ENCODE assay signal across 8 cellular contexts in the genomic region with DNA sequence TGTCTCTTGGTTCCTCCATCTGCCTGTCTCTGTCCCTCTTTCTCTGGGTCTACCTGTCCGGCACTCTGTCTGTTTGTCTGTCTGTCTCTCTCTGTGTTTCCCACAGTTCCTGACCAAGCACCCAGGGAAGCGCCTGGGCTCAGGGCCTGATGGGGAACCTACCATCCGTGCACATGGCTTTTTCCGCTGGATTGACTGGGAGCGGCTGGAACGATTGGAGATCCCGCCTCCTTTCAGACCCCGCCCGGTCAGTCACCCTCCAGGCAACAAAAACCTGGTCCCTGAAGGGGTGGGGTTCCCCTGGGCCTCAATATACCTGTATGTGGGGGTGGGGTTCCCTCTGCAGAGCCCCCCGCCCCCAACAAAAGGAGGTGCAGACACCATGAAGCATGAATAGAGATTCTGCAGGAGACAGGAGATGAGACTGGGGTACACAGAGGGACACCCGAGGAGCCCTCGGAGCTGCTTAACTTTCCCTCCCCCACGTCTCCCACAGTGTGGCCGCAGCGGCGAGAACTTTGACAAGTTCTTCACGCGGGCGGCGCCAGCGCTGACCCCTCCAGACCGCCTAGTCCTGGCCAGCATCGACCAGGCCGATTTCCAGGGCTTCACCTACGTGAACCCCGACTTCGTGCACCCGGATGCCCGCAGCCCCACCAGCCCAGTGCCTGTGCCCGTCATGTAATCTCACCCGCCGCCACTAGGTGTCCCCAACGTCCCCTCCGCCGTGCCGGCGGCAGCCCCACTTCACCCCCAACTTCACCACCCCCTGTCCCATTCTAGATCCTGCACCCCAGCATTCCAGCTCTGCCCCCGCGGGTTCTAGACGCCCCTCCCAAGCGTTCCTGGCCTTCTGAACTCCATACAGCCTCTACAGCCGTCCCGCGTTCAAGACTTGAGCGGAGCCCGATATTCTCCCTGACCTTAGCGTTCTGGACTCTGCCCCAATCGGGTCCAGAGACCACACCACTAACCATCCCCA. TPM values are rescaled to one million over a fixed set of nuclear protein-coding genes. Genes with fewer than 3 reads are reported as not detected.
DNase-seq lines count a peak whose midpoint lies in the region; ATAC-seq, FAIRE-seq and TF ChIP-seq lines count a peak whose summit lies in the region.

No MANE protein-coding gene starts in this region.

- peaks cover 9% of the 10 kb centered on the region for H3K4me1 Mint-ChIP-seq in astrocyte (ENCODE audit: low read depth, unreplicated experiment)

- no peaks in the 10 kb centered on the region for H3K36me3 Mint-ChIP-seq in astrocyte (ENCODE audit: low read depth, unreplicated experiment)

- no peak for ATAC-seq in HG03045 (IDR thresholded peaks at IDR 0.05; ENCODE audit: unreplicated experiment)

- no peak overlapping the region for H3K27ac Mint-ChIP-seq in astrocyte (ENCODE audit: unreplicated experiment)

- FAIRE-seq in astrocyte (lab: Jason Lieb, UNC) = no peak

- H3K36me3 ChIP-seq in astrocyte (ENCODE audit: insufficient read depth, low read length) = no peaks in the 10 kb centered on the region
- no peaks in the 10 kb centered on the region for H3K36me3 ChIP-seq in iPS-18a (ENCODE audit: control insufficient read depth, low read depth, low read length)

- H3K4me3 Mint-ChIP-seq in astrocyte (ENCODE audit: unreplicated experiment) = peak overlapping the region; percentile 57

- DNase-seq in GM19238 (ENCODE audit: insufficient read length, low spot score) (peak; percentile 76), T-helper 1 cell (peak; percentile 29 to 67 (median 47)), astrocyte (ENCODE audit: low read depth) (no peak), SHP77 treated with DMSO at 0.1 percent for 48 hours (lab: John Stamatoyannopoulos, UW) (no peak), NCI-H510A (lab: John Stamatoyannopoulos, UW) (no peak)
- peak; percentile 57 for DNase-seq in stimulated activated CD4-positive, alpha-beta T cell treated with anti-CD3 and anti-CD28 coated beads, Interleukin-1b, Interleukin-23, amount 100 ng/mL, for 48 hours

- no peak overlapping the region for H3K27ac ChIP-seq in astrocyte (ENCODE audit: low read depth, low read length)
- H3K27ac ChIP-seq in iPS-18a (ENCODE audit: low read length) = no peak overlapping the region

- peak overlapping the region; percentile 28 for H2AFZ ChIP-seq in astrocyte (ENCODE audit: low read depth, low read length)

- H3K79me2 ChIP-seq in astrocyte (ENCODE audit: insufficient read depth, low read length) = no peaks in the 10 kb centered on the region

- H3K9me3 ChIP-seq in astrocyte (ENCODE audit: insufficient read depth, low read depth, low read length) = no peaks in the 10 kb centered on the region
- H3K9me3 ChIP-seq in iPS-18a (ENCODE audit: control insufficient read depth, low read depth, low read length) = no peaks in the 10 kb centered on the region

- no peaks in the 10 kb centered on the region for H4K20me1 ChIP-seq in astrocyte (ENCODE audit: insufficient read depth, low read length)

- peaks cover 3% of the 10 kb centered on the region for H3K9me3 Mint-ChIP-seq in astrocyte (ENCODE audit: unreplicated experiment)

- H3K4me1 ChIP-seq in astrocyte (ENCODE audit: insufficient read depth, low read length) = peaks cover 2% of the 10 kb centered on the region
- H3K4me1 ChIP-seq in iPS-18a (ENCODE audit: control insufficient read depth, low read depth, low read length) = peaks cover 8% of the 10 kb centered on the region

- H3K9ac ChIP-seq in astrocyte (ENCODE audit: low read length) = no peak overlapping the region
- H3K9ac ChIP-seq in iPS-18a (ENCODE audit: low read length) = no peak overlapping the region

- peaks cover 72% of the 10 kb centered on the region for H3K27me3 Mint-ChIP-seq in astrocyte (ENCODE audit: low read depth, unreplicated experiment)

- peak overlapping the region; percentile 72 for H3K4me2 ChIP-seq in astrocyte (ENCODE audit: low read length)

- peak; percentile 58 for TF ChIP-seq CTCF in astrocyte (IDR thresholded peaks at IDR 0.05; ENCODE audit: insufficient read depth, low read depth, low read length)

- H3K27me3 ChIP-seq in astrocyte (ENCODE audit: insufficient read depth, low read length) (peaks cover 41% of the 10 kb centered on the region), iPS-18a (ENCODE audit: control insufficient read depth, insufficient read depth, low read length) (peaks cover 40% of the 10 kb centered on the region)

- H3K4me3 ChIP-seq in astrocyte (ENCODE audit: insufficient read depth, low read depth, low read length) = no peak overlapping the region
- peak overlapping the region; percentile 62 for H3K4me3 ChIP-seq in iPS-18a (ENCODE audit: low read length)

RNA-seq across cellular contexts. Expression of a gene that starts 2.6 kb away (rescaled TPM):
- total RNA-seq in astrocyte = 3.5 and 4.4 TPM in 2 replicates

RNA-seq across cellular contexts. Expression of a gene that starts 24.5 kb away (rescaled TPM):
- total RNA-seq in astrocyte = 0.29 and 0.41 TPM in 2 replicates

RNA-seq across cellular contexts. Expression of a gene that starts 38.8 kb away (rescaled TPM):
- 221 and 246 TPM in 2 replicates for total RNA-seq in astrocyte

RNA-seq across cellular contexts. Expression of a gene that starts 56.2 kb away (rescaled TPM):
- total RNA-seq in astrocyte = 3.2 TPM in 2 replicates

Comparison
In these comparisons a context has a peak if more than half of its experiments do, and no peak if none do; other contexts are left out.
1. DNase-seq: peak in GM19238 (single experiment), T-helper 1 cell (5 of 5) and stimulated activated CD4-positive, alpha-beta T cell treated with anti-CD3 and anti-CD28 coated beads, Interleukin-1b, Interleukin-23, amount 100 ng/mL, for 48 hours (single experiment); none in astrocyte (single experiment), SHP77 treated with DMSO at 0.1 percent for 48 hours (single experiment) and NCI-H510A (single experiment).